In the genomic region with DNA sequence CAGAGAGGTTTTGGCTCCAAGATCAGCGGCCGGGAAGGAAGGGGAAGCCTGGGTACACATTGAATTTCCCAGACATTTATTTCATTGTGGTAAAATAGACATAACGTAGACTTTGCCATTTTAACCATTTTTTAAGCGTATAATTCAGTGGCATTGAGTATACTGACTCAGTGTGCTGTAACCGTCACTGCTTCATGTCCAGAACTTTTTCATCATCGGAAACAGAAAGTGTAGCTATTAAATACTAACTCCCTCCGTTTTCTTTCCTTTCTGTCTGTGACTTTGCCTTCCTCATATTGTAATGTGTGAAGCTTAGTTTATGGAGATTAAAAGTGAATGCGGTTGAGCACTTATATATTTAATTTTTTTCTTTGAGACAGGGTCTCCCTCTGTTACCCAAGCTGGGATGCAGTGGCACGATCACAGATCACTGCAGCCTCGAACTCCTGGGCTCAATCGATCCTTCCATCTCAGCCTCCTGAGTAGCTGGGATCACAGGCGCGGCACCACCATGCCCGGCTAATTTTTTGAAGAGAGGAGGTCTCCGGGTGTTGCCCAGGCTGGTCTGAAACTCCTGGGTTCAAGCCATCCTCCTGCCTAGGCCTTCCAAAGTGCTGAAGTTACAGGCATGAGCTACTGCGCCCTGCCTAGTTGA, we compare ENCODE assay signal across 8 cellular contexts. TPM values are rescaled to one million over a fixed set of nuclear protein-coding genes. Genes with fewer than 3 reads are reported as not detected.
DNase-seq lines count a peak whose midpoint lies in the region; ATAC-seq, FAIRE-seq and TF ChIP-seq lines count a peak whose summit lies in the region.

No MANE protein-coding gene starts in this region.

- H3K79me2 ChIP-seq in OCI-LY7 (ENCODE audit: insufficient read depth, low read depth, low read length) (peaks cover 64% of the 10 kb centered on the region), endothelial cell of umbilical vein (ENCODE audit: control insufficient read depth, insufficient read depth, low read length) (peaks cover 62% of the 10 kb centered on the region)

- no peak for TF ChIP-seq CTCF in OCI-LY7 (conservative IDR thresholded peaks at IDR 0.05; ENCODE audit: low read length)
- TF ChIP-seq CTCF in endothelial cell of umbilical vein (IDR thresholded peaks at IDR 0.05; ENCODE audit: extremely low read depth in 1 of 2, insufficient read depth in 1 of 2, low read depth in 1 of 2, low read length in 2 of 2), result no peak
- TF ChIP-seq CTCF in osteocyte (IDR thresholded peaks at IDR 0.05), result no peak

- H4K20me1 ChIP-seq in OCI-LY7 (ENCODE audit: insufficient read depth, low read length) (peaks cover 35% of the 10 kb centered on the region), endothelial cell of umbilical vein (replicated peaks; ENCODE audit: control insufficient read depth, extremely low read depth, insufficient read depth, low read length) (peaks cover 25% of the 10 kb centered on the region)

- no peaks in the 10 kb centered on the region for H3K9me3 ChIP-seq in CD8-positive, alpha-beta memory T cell (ENCODE audit: low read length)
- H3K9me3 ChIP-seq in OCI-LY7 (ENCODE audit: low read length), result no peaks in the 10 kb centered on the region
- H3K9me3 ChIP-seq in endothelial cell of umbilical vein (replicated peaks; ENCODE audit: control insufficient read depth, insufficient read depth, low read length), result no peaks in the 10 kb centered on the region

- DNase-seq in CD8-positive, alpha-beta memory T cell, result no peak
- DNase-seq in OCI-LY7 (ENCODE audit: low spot score), result no peak
- no peak for DNase-seq in endothelial cell of umbilical vein (ENCODE audit: low read depth, low spot score)
- DNase-seq in osteocyte (ENCODE audit: extremely low spot score, unreplicated experiment), result no peak
- no peak for DNase-seq in stimulated activated CD4-positive, alpha-beta T cell treated with anti-CD3 and anti-CD28 coated beads, Interleukin-12 subunit alpha, Interleukin-12 subunit beta, amount 100 ng/mL, for 4 hours

- H3K36me3 Mint-ChIP-seq in CD8-positive, alpha-beta memory T cell, result peaks cover 0 to 41% (median 9%) of the 10 kb centered on the region in 3 donors
- H3K36me3 Mint-ChIP-seq in osteocyte (ENCODE audit: unreplicated experiment), result peaks cover 7% of the 10 kb centered on the region

- ATAC-seq in GM21723 (IDR thresholded peaks at IDR 0.05; ENCODE audit: unreplicated experiment) (no peak), HG02870 (IDR thresholded peaks at IDR 0.05; ENCODE audit: unreplicated experiment) (no peak), GM18861 (IDR thresholded peaks at IDR 0.05; ENCODE audit: unreplicated experiment) (no peak)

- POLR2A ChIA-PET in CD8-positive, alpha-beta memory T cell (lab: Charles Lee), result interaction anchor here (0.5 to 3.2 kb wide), 4 partner anchors 16 to 136 kb away, joined by 3 to 16 read pairs (median 4); a partner anchor contains a TSS
- POLR2A ChIA-PET in OCI-LY7 (lab: Charles Lee), result interaction anchor here (1.0 to 1.5 kb wide), 4 partner anchors 12 to 68 kb away, joined by 3 to 16 read pairs (median 4); a partner anchor contains a TSS
- POLR2A ChIA-PET in endothelial cell of umbilical vein (lab: Charles Lee), result interaction anchor here (0.6 kb wide), 1 partner anchor 59 kb away, joined by 3 read pairs; no protein-coding TSS in a partner anchor

- intact Hi-C loops in OCI-LY7 (cut with micrococcal nuclease; ENCODE audit: unreplicated experiment) (no loop called here), endothelial cell of umbilical vein (cut with micrococcal nuclease) (no loop called here)

- H3K27ac ChIP-seq in CD8-positive, alpha-beta memory T cell (ENCODE audit: low read depth, low read length), result peak overlapping the region; percentile 96
- H3K27ac ChIP-seq in OCI-LY7 (ENCODE audit: low read depth, low read length, poor library complexity, severe bottlenecking), result peak overlapping the region; percentile 83
- peak overlapping the region; percentile 93 for H3K27ac ChIP-seq in endothelial cell of umbilical vein (ENCODE audit: insufficient read depth, low read depth, low read length)

- H3K36me3 ChIP-seq in CD8-positive, alpha-beta memory T cell (ENCODE audit: insufficient read depth, low read length), result peaks cover 7% of the 10 kb centered on the region
- H3K36me3 ChIP-seq in OCI-LY7 (ENCODE audit: insufficient read depth, low read length), result peaks cover 45% of the 10 kb centered on the region
- peaks cover 0 to 11% of the 10 kb centered on the region in 2 experiments for H3K36me3 ChIP-seq in endothelial cell of umbilical vein (ENCODE audit: control insufficient read depth in 2 of 2, extremely low read depth in 1 of 2, insufficient read depth in 2 of 2, low read length in 2 of 2)

- peak overlapping the region; percentile 83 for H3K4me3 ChIP-seq in CD8-positive, alpha-beta memory T cell (ENCODE audit: low read length)
- peak overlapping the region; percentile 96 for H3K4me3 ChIP-seq in OCI-LY7 (ENCODE audit: low read depth, low read length, poor library complexity, severe bottlenecking)
- H3K4me3 ChIP-seq in endothelial cell of umbilical vein (replicated peaks in 1 of 3; ENCODE audit: insufficient read depth in 1 of 3, low read depth in 1 of 3, low read length in 3 of 3), result peak overlapping the region; percentile 81 to 98 (median 84)

- H2AFZ ChIP-seq in OCI-LY7 (ENCODE audit: low read length), result no peak overlapping the region
- no peak overlapping the region for H2AFZ ChIP-seq in endothelial cell of umbilical vein (ENCODE audit: low read depth, low read length)

- peaks cover 47 to 60% (median 57%) of the 10 kb centered on the region in 3 donors for H3K4me1 Mint-ChIP-seq in CD8-positive, alpha-beta memory T cell
- H3K4me1 Mint-ChIP-seq in osteocyte (ENCODE audit: unreplicated experiment), result peaks cover 45% of the 10 kb centered on the region

- H3K9me3 Mint-ChIP-seq in CD8-positive, alpha-beta memory T cell, result no peaks in the 10 kb centered on the region
- H3K9me3 Mint-ChIP-seq in osteocyte (ENCODE audit: unreplicated experiment), result no peaks in the 10 kb centered on the region

- H3K4me1 ChIP-seq in CD8-positive, alpha-beta memory T cell (ENCODE audit: insufficient read depth, low read length), result peaks cover 47% of the 10 kb centered on the region
- peaks cover 47% of the 10 kb centered on the region for H3K4me1 ChIP-seq in OCI-LY7 (ENCODE audit: insufficient read depth, low read length, poor library complexity, severe bottlenecking)
- peaks cover 29% of the 10 kb centered on the region for H3K4me1 ChIP-seq in endothelial cell of umbilical vein (ENCODE audit: control insufficient read depth, extremely low read depth, insufficient read depth, low read length)

- peak overlapping the region; percentile 84 to 100 (median 93) for H3K4me3 Mint-ChIP-seq in CD8-positive, alpha-beta memory T cell
- peak overlapping the region; percentile 93 for H3K4me3 Mint-ChIP-seq in osteocyte (ENCODE audit: unreplicated experiment)

- H3K27me3 Mint-ChIP-seq in CD8-positive, alpha-beta memory T cell, result no peaks in the 10 kb centered on the region
- H3K27me3 Mint-ChIP-seq in osteocyte (ENCODE audit: unreplicated experiment), result no peaks in the 10 kb centered on the region

- CTCF ChIA-PET in CD8-positive, alpha-beta memory T cell (lab: Charles Lee), result interaction anchor here (0.8 to 2.1 kb wide), 7 partner anchors 10 to 135 kb away, joined by 3 to 6 read pairs (median 3); a partner anchor contains a TSS
- CTCF ChIA-PET in OCI-LY7 (lab: Charles Lee; ENCODE audit: unreplicated experiment), result interaction anchor here (0.6 kb wide), 1 partner anchor 125 kb away, joined by 5 read pairs; a partner anchor contains a TSS
- CTCF ChIA-PET in endothelial cell of umbilical vein (lab: Charles Lee), result interaction anchor here (0.9 to 1.6 kb wide), 5 partner anchors 10 to 93 kb away, joined by 3 to 10 read pairs (median 4); a partner anchor contains a TSS

- peak overlapping the region; percentile 51 to 98 (median 90) for H3K27ac Mint-ChIP-seq in CD8-positive, alpha-beta memory T cell
- peak overlapping the region; percentile 89 for H3K27ac Mint-ChIP-seq in osteocyte (ENCODE audit: unreplicated experiment)

- no peaks in the 10 kb centered on the region for H3K27me3 ChIP-seq in CD8-positive, alpha-beta memory T cell (ENCODE audit: insufficient read depth, low read length, poor library complexity, severe bottlenecking)
- H3K27me3 ChIP-seq in endothelial cell of umbilical vein (ENCODE audit: control insufficient read depth in 2 of 2, insufficient read depth in 2 of 2, low read length in 2 of 2), result no peaks in the 10 kb centered on the region

- dilution Hi-C loops in endothelial cell of umbilical vein (cut with MboI; ENCODE audit: extremely low pct_ligation_motif_present, low sequenced_read_pairs), result no loop called here

- no peaks in the 10 kb centered on the region for H3K9me2 ChIP-seq in OCI-LY7 (ENCODE audit: insufficient read depth, low read length)

- peak overlapping the region; percentile 99 for H3K9ac ChIP-seq in endothelial cell of umbilical vein (replicated peaks; ENCODE audit: extremely low read depth, insufficient read depth, low read length)

- peak; percentile 71 for FAIRE-seq in endothelial cell of umbilical vein (lab: Jason Lieb, UNC)

- H3K4me2 ChIP-seq in OCI-LY7 (ENCODE audit: low read length) (peak overlapping the region; percentile 88), endothelial cell of umbilical vein (ENCODE audit: insufficient read depth, low read length) (peak overlapping the region; percentile 97)

- TF ChIP-seq POLR2A in endothelial cell of umbilical vein (IDR thresholded peaks at IDR 0.05; ENCODE audit: low read depth, low read length), result no peak

- TSS peak; percentile 70 for BruUV-seq in OCI-LY7 (replicated peaks; lab: Mats Ljungman, UMichigan)
- TSS peak; percentile 35 for BruUV-seq in endothelial cell of umbilical vein (replicated peaks; lab: Mats Ljungman, UMichigan)

- H3K9me1 ChIP-seq in endothelial cell of umbilical vein (replicated peaks; ENCODE audit: control insufficient read depth, extremely low read depth, insufficient read depth, low read length), result no peaks in the 10 kb centered on the region

RNA-seq across cellular contexts. Expression of a gene that starts 1.4 kb away (rescaled TPM):
- total RNA-seq in CD8-positive, alpha-beta memory T cell, result 100 to 1,000 TPM; 336 to 338 TPM
- polyA plus RNA-seq in CD8-positive, alpha-beta memory T cell, result 311 TPM
- total RNA-seq in OCI-LY7 (2014; rRNA removed; shearing (Covaris generic)), result 90.0 and 111 TPM in 2 replicates
- 264 and 280 TPM in 2 replicates for total RNA-seq in OCI-LY7 (2022)
- total RNA-seq in endothelial cell of umbilical vein, result 288 and 301 TPM in 2 replicates
- 244 and 250 TPM in 2 replicates for polyA plus RNA-seq in endothelial cell of umbilical vein
- polyA plus RNA-seq in endothelial cell of umbilical vein (2011; cell fraction: cytosol; rRNA removed), result 184 TPM in 2 replicates
- polyA plus RNA-seq in endothelial cell of umbilical vein (2011; cell fraction: nucleus; rRNA removed), result 170 and 195 TPM in 2 replicates
- polyA plus RNA-seq in endothelial cell of umbilical vein (2012), result 197 and 307 TPM in 2 replicates
- polyA minus RNA-seq in endothelial cell of umbilical vein, result 117 and 142 TPM in 2 replicates
- 99.1 TPM for polyA minus RNA-seq in endothelial cell of umbilical vein (2011; cell fraction: cytosol; rRNA and poly(A)+ RNA removed)
- 135 and 137 TPM in 2 replicates for polyA minus RNA-seq in endothelial cell of umbilical vein (2011; cell fraction: nucleus; rRNA and poly(A)+ RNA removed)
- 154 and 156 TPM in 2 replicates for total RNA-seq in osteocyte

RNA-seq across cellular contexts. Expression of a gene that starts 33.1 kb away (rescaled TPM):
- total RNA-seq in CD8-positive, alpha-beta memory T cell, result 10 to 100 TPM; 13.1 to 14.1 TPM
- polyA plus RNA-seq in CD8-positive, alpha-beta memory T cell, result 51.0 TPM
- 8.1 and 14.1 TPM in 2 replicates for total RNA-seq in OCI-LY7 (2014; rRNA removed; shearing (Covaris generic))
- total RNA-seq in OCI-LY7 (2022) (12.1 and 12.4 TPM in 2 replicates), endothelial cell of umbilical vein (40.1 and 43.5 TPM in 2 replicates), osteocyte (45.0 and 50.6 TPM in 2 replicates)
- polyA plus RNA-seq in endothelial cell of umbilical vein, result 91.9 and 130 TPM in 2 replicates
- 44.4 and 67.0 TPM in 2 replicates for polyA plus RNA-seq in endothelial cell of umbilical vein (2011; cell fraction: cytosol; rRNA removed)
- polyA plus RNA-seq in endothelial cell of umbilical vein (2011; cell fraction: nucleus; rRNA removed), result 35.4 and 40.1 TPM in 2 replicates
- 44.0 and 76.6 TPM in 2 replicates for polyA plus RNA-seq in endothelial cell of umbilical vein (2012)
- polyA minus RNA-seq in endothelial cell of umbilical vein, result 23.7 and 29.0 TPM in 2 replicates
- 5.4 TPM for polyA minus RNA-seq in endothelial cell of umbilical vein (2011; cell fraction: cytosol; rRNA and poly(A)+ RNA removed)
- polyA minus RNA-seq in endothelial cell of umbilical vein (2011; cell fraction: nucleus; rRNA and poly(A)+ RNA removed), result 10.9 and 21.7 TPM in 2 replicates

RNA-seq across cellular contexts. Expression of a gene that starts 56.0 kb away (rescaled TPM):
- total RNA-seq in CD8-positive, alpha-beta memory T cell, result 10 to 100 TPM; 61.7 to 69.7 TPM
- 87.4 TPM for polyA plus RNA-seq in CD8-positive, alpha-beta memory T cell
- total RNA-seq in OCI-LY7 (2014; rRNA removed; shearing (Covaris generic)), result 24.5 and 28.1 TPM in 2 replicates
- total RNA-seq in OCI-LY7 (2022) (84.9 and 96.8 TPM in 2 replicates), endothelial cell of umbilical vein (92.2 and 99.8 TPM in 2 replicates), osteocyte (126 and 130 TPM in 2 replicates)
- 74.1 and 80.0 TPM in 2 replicates for polyA plus RNA-seq in endothelial cell of umbilical vein
- 54.1 and 72.1 TPM in 2 replicates for polyA plus RNA-seq in endothelial cell of umbilical vein (2011; cell fraction: cytosol; rRNA removed)
- polyA plus RNA-seq in endothelial cell of umbilical vein (2011; cell fraction: nucleus; rRNA removed), result 130 and 131 TPM in 2 replicates
- polyA plus RNA-seq in endothelial cell of umbilical vein (2012), result 82.6 and 111 TPM in 2 replicates
- 58.4 and 64.1 TPM in 2 replicates for polyA minus RNA-seq in endothelial cell of umbilical vein
- polyA minus RNA-seq in endothelial cell of umbilical vein (2011; cell fraction: cytosol; rRNA and poly(A)+ RNA removed), result 32.6 TPM
- polyA minus RNA-seq in endothelial cell of umbilical vein (2011; cell fraction: nucleus; rRNA and poly(A)+ RNA removed), result 45.5 and 73.0 TPM in 2 replicates

RNA-seq across cellular contexts. Expression of a gene that starts 56.3 kb away (rescaled TPM):
- under 1 TPM; 0.55 to 0.64 TPM for total RNA-seq in CD8-positive, alpha-beta memory T cell
- polyA plus RNA-seq in CD8-positive, alpha-beta memory T cell, result 0.39 TPM
- 0.08 and 0.28 TPM in 2 replicates for total RNA-seq in OCI-LY7 (2014; rRNA removed; shearing (Covaris generic))
- total RNA-seq in OCI-LY7 (2022) (3.1 TPM in 2 replicates), endothelial cell of umbilical vein (0.31 TPM in 1 of 2 replicates, not detected in the other), osteocyte (0.24 and 0.42 TPM in 2 replicates)
- polyA plus RNA-seq in endothelial cell of umbilical vein, result 0.14 TPM in 1 of 2 replicates, not detected in the other
- not detected in 2 replicates for polyA plus RNA-seq in endothelial cell of umbilical vein (2011; cell fraction: cytosol; rRNA removed)
- 0.21 and 0.27 TPM in 2 replicates for polyA plus RNA-seq in endothelial cell of umbilical vein (2011; cell fraction: nucleus; rRNA removed)
- polyA plus RNA-seq in endothelial cell of umbilical vein (2012), result not detected in 2 replicates
- polyA minus RNA-seq in endothelial cell of umbilical vein, result not detected in 2 replicates
- polyA minus RNA-seq in endothelial cell of umbilical vein (2011; cell fraction: cytosol; rRNA and poly(A)+ RNA removed), result not detected
- polyA minus RNA-seq in endothelial cell of umbilical vein (2011; cell fraction: nucleus; rRNA and poly(A)+ RNA removed), result 0.19 TPM in 1 of 2 replicates, not detected in the other
